1 cellular context compared by ENCODE assay signal in genomic region chr4:80210549-80210948, GRCh38.
TF ChIP-seq lines count a peak whose summit lies in the region.

No MANE protein-coding gene starts in this region.

TF ChIP-seq in K562, 482 proteins besides CTCF, POLR2A, EP300 and RAD21 (continued from another document):
- TF ChIP-seq PRDM10 (IDR thresholded peaks at IDR 0.05; ENCODE audit: partially characterized antibody): no peak
- TF ChIP-seq CBFA2T2 (conservative IDR thresholded peaks at IDR 0.05): no peak
- peak; percentile 63 for TF ChIP-seq MEIS2 (IDR thresholded peaks at IDR 0.05; ENCODE audit: partially characterized antibody)
- TF ChIP-seq ZNF766 (CRISPR knock-in tag; conservative IDR thresholded peaks at IDR 0.05): no peak
- peak; percentile 46 to 54; a peak in 1 of 4 replicates for TF ChIP-seq KDM1A (IDR thresholded peaks at IDR 0.05)
- TF ChIP-seq FOXA1 (IDR thresholded peaks at IDR 0.05; ENCODE audit: borderline replicate concordance): no peak
- no peak for TF ChIP-seq ETV5 (CRISPR knock-in tag; IDR thresholded peaks at IDR 0.05; ENCODE audit: low read depth)
- TF ChIP-seq PBX2 (CRISPR knock-in tag; IDR thresholded peaks at IDR 0.05; ENCODE audit: low read depth): no peak
- 0 out of 2 replicates have a peak, but pooled peaks have one; percentile 18 for TF ChIP-seq PBX2 (tag; conservative IDR thresholded peaks at IDR 0.05; ENCODE audit: low read depth)
- no peak for TF ChIP-seq PML (IDR thresholded peaks at IDR 0.05; ENCODE audit: low read length)
- TF ChIP-seq BRF1 (IDR thresholded peaks at IDR 0.05; ENCODE audit: borderline replicate concordance, extremely low read depth, insufficient read length): no peak
- no peak for TF ChIP-seq MED1 (CRISPR knock-in tag; IDR thresholded peaks at IDR 0.05; ENCODE audit: borderline replicate concordance)
- TF ChIP-seq PCBP2 (IDR thresholded peaks at IDR 0.05; ENCODE audit: low read depth, low read length, poor library complexity, severe bottlenecking): peak; percentile 24
- no peak for TF ChIP-seq TFE3 (CRISPR knock-in tag; IDR thresholded peaks at IDR 0.05)
- no peak for TF ChIP-seq HMGN3 (IDR thresholded peaks at IDR 0.05; ENCODE audit: borderline replicate concordance, extremely low read depth, insufficient read length, low read depth, low read length)
- no peak for TF ChIP-seq SIRT6 (IDR thresholded peaks at IDR 0.05; ENCODE audit: low read depth, low read length)
